ENCODE assay signal across 8 cellular contexts in genomic region chr5:10695055-10695649, GRCh38.
DNase-seq lines count a peak whose midpoint lies in the region; ATAC-seq, FAIRE-seq and TF ChIP-seq lines count a peak whose summit lies in the region.

No MANE protein-coding gene starts in this region.

- peaks cover 24% of the 10 kb centered on the region for H4K20me1 ChIP-seq in K562 (replicated peaks; ENCODE audit: control insufficient read depth, insufficient read depth, low read length)

- H3K9me3 ChIP-seq in K562 (replicated peaks; ENCODE audit: control insufficient read depth, insufficient read depth, low read depth, low read length) (no peaks in the 10 kb centered on the region), skeletal muscle satellite cell (replicated peaks; ENCODE audit: low read length) (no peaks in the 10 kb centered on the region)

- H3K36me3 ChIP-seq in K562 (ENCODE audit: control insufficient read depth, insufficient read depth, low read length) (peaks cover 60% of the 10 kb centered on the region), skeletal muscle satellite cell (ENCODE audit: insufficient read depth, low read length) (peaks cover 6% of the 10 kb centered on the region)

- H3K4me1 ChIP-seq in K562 (replicated peaks in 1 of 2; ENCODE audit: control insufficient read depth in 2 of 2, insufficient read depth in 2 of 2, low read length in 2 of 2) (peaks cover 2 to 3% of the 10 kb centered on the region in 2 experiments; a peak in 3 of 5 replicates), skeletal muscle satellite cell (ENCODE audit: control insufficient read depth, insufficient read depth, low read length) (peaks cover 34% of the 10 kb centered on the region)

- peak; percentile 79 to 82 (median 80) for TF ChIP-seq CTCF in K562 (IDR thresholded peaks at IDR 0.05 in 2 of 3, conservative IDR thresholded peaks at IDR 0.05 in 1 of 3; ENCODE audit: insufficient read depth in 2 of 3, low read depth in 1 of 3, low read length in 3 of 3)

- intact Hi-C loops in K562 (cut with micrococcal nuclease) = loop anchor here (10.0 kb wide), 2 partner anchors 290 to 480 kb away; no protein-coding TSS in a partner anchor

- H2AFZ ChIP-seq in K562 (ENCODE audit: low read depth, low read length) = no peak overlapping the region

- H3K4me2 ChIP-seq in K562 (ENCODE audit: insufficient read depth, low read length) (no peak overlapping the region), skeletal muscle satellite cell (ENCODE audit: low read length) (peak overlapping the region; percentile 55)

- no peak for TF ChIP-seq EP300 in K562 (IDR thresholded peaks at IDR 0.05; ENCODE audit: low read length)

- no peak overlapping the region for H3K4me3 ChIP-seq in K562
- no peak overlapping the region for H3K4me3 ChIP-seq in skeletal muscle satellite cell (ENCODE audit: low read length)

- peak; percentile 73 for FAIRE-seq in K562 (lab: Jason Lieb, UNC)

- POLR2A ChIA-PET in K562 (lab: Yijun Ruan, JAX) = interaction anchor here (1.2 kb wide), 1 partner anchor 139 kb away, joined by 3 read pairs; no protein-coding TSS in a partner anchor

- H3K79me2 ChIP-seq in K562 (ENCODE audit: control insufficient read depth, insufficient read depth, low read length) = peaks cover 20% of the 10 kb centered on the region

- H3K27me3 ChIP-seq in K562 (ENCODE audit: control insufficient read depth in 2 of 2, insufficient read depth in 2 of 2, low read length in 2 of 2) (no peaks in the 10 kb centered on the region), skeletal muscle satellite cell (ENCODE audit: control insufficient read depth, insufficient read depth, low read length) (no peaks in the 10 kb centered on the region)

- CTCF ChIA-PET in K562 (lab: Yijun Ruan, JAX; ENCODE audit: low intra/inter-chr PET ratio) = interaction anchor here (0.6 kb wide), 2 partner anchors 39 to 243 kb away, joined by 3 read pairs; no protein-coding TSS in a partner anchor

- peak; percentile 69 to 86 for TF ChIP-seq RAD21 in K562 (CRISPR knock-in tag; conservative IDR thresholded peaks at IDR 0.05 in 1 of 2, IDR thresholded peaks at IDR 0.05 in 1 of 2)

- H3K9ac ChIP-seq in K562 (ENCODE audit: insufficient read depth in 1 of 2, low read depth in 2 of 2, low read length in 2 of 2) (peak overlapping the region in 1 of 2 experiments; percentile 32; a peak in 1 of 4 replicates), skeletal muscle satellite cell (ENCODE audit: low read depth, low read length) (peak overlapping the region; percentile 27)

- in situ Hi-C loops in K562 (cut with MboI) = no loop called here

- DNase-seq in Ammon's horn (ENCODE audit: low spot score) (peak; percentile 91), NCI-H446 treated with DMSO at 0.1 percent for 48 hours (lab: John Stamatoyannopoulos, UW) (peak; percentile 72), K562 (ENCODE audit: extremely low read depth in 1 of 4, low spot score in 3 of 4) (peak in 2 of 4 experiments; percentile 63 to 74), iPS DF 19.7 (ENCODE audit: low read depth, low spot score) (peak; percentile 17)
- no peak for DNase-seq in effector CD4-positive, alpha-beta T cell

- no peak for TF ChIP-seq POLR2A in K562 (conservative IDR thresholded peaks at IDR 0.05)

- no peak overlapping the region for H3K27ac ChIP-seq in K562 (ENCODE audit: extremely low read depth, low read depth, low read length)

- peak; percentile 47 for ATAC-seq in GM18498 (IDR thresholded peaks at IDR 0.05; ENCODE audit: unreplicated experiment)
- ATAC-seq in HG03280 (IDR thresholded peaks at IDR 0.05; ENCODE audit: unreplicated experiment) = peak; percentile 28
- peak; percentile 93 for ATAC-seq in K562

- 27% methylated on average over 14 of the region's 14 CpGs for WGBS in K562 (ENCODE audit: insufficient coverage, low coverage, missing lambda C conversion rate)

- H3K9me1 ChIP-seq in K562 (ENCODE audit: control insufficient read depth, insufficient read depth, low read length) = no peaks in the 10 kb centered on the region

- BruUV-seq in K562 (replicated peaks; lab: Mats Ljungman, UMichigan) = no TSS peak

TF ChIP-seq in K562, 482 proteins besides CTCF, POLR2A, EP300 and RAD21 (continues in another document):
- TF ChIP-seq SMAD4 (CRISPR knock-in tag; conservative IDR thresholded peaks at IDR 0.05) = no peak
- TF ChIP-seq ZBTB33 (CRISPR knock-in tag; IDR thresholded peaks at IDR 0.05) = peak; percentile 55; the same call in 1 of the 2 replicates
- TF ChIP-seq TRIM28 (IDR thresholded peaks at IDR 0.05) = no peak
- TF ChIP-seq KLF16 (IDR thresholded peaks at IDR 0.05) = no peak
- no peak for TF ChIP-seq FOXO4 (CRISPR knock-in tag; IDR thresholded peaks at IDR 0.05)
- TF ChIP-seq CBFB (CRISPR knock-in tag; IDR thresholded peaks at IDR 0.05) = no peak
- TF ChIP-seq RNF219 (CRISPR knock-in tag; IDR thresholded peaks at IDR 0.05) = no peak
- TF ChIP-seq RBFOX2 (IDR thresholded peaks at IDR 0.05; ENCODE audit: low read depth, low read length) = no peak
- TF ChIP-seq ARID2 (IDR thresholded peaks at IDR 0.05) = peak; percentile 59
- TF ChIP-seq NR0B1 (IDR thresholded peaks at IDR 0.05; ENCODE audit: partially characterized antibody) = no peak
- TF ChIP-seq DDX20 (tag; IDR thresholded peaks at IDR 0.05; ENCODE audit: low read depth) = no peak
- peak in 1 of 3 experiments; percentile 47 for TF ChIP-seq YY1 (IDR thresholded peaks at IDR 0.05; ENCODE audit: borderline replicate concordance in 1 of 3, control insufficient read depth in 1 of 3, extremely low read depth in 1 of 3, insufficient read depth in 3 of 3, insufficient read length in 1 of 3, insufficient replicate concordance in 2 of 3, low read depth in 1 of 3, low read length in 2 of 3)
- peak; percentile 49 for TF ChIP-seq MEIS2 (IDR thresholded peaks at IDR 0.05; ENCODE audit: partially characterized antibody)
- TF ChIP-seq ARNT (IDR thresholded peaks at IDR 0.05) = no peak

Comparison
In these comparisons a context has a peak if more than half of its experiments do, and no peak if none do; other contexts are left out.
1. ATAC-seq: peak in every context shown above with its lines; median percentile 93 in K562; 47 in GM18498; 28 in HG03280.